ENCODE assay signal across 27 cellular contexts in the genomic region with DNA sequence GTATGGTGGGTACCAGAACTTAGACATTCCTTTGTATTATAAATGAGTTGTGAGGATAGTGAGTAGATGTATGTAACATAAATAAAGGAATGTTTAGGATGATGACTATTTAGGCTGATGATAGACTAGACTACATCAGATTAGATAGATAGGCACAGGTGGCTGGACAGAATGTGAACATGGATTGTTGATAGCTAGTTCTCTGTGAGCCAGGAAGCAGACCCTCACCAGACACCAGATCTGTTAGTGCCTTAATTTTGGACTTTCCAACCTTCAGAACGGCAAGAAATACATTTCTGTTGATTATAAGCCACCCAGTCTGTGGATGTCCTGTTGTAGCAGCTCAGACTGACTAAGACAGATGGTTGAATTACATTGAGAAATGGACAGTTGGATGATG.
"Had no signal": no experiment of that assay in that cellular context is flagged by ENCODE, and none has a peak within 500 bp of the region (broad histone marks: within the 10 kb centered on the region; RNA-seq: fewer than 3 reads in every experiment).

No MANE protein-coding gene starts in this region.

- ATAC-seq: activated CD8-positive, alpha-beta memory T cell treated with anti-CD3 and anti-CD28 coated beads, Interleukin-2, amount 10 ng/mL, durations not matched to agents 7 days and 5 days; body of pancreas had no signal

- H3K27me3 Mint-ChIP-seq: activated B cell treated with CpG ODN at 0.5 μM for 24 hours; activated CD8-positive, alpha-beta memory T cell treated with anti-CD3 and anti-CD28 coated beads, Interleukin-2, amount 10 ng/mL, durations not matched to agents 7 days and 5 days; activated naive CD4-positive, alpha-beta T cell treated with anti-CD3 and anti-CD28 coated beads, Interleukin-2, amount 50 U/mL, for 24 hours; activated T-cell treated with anti-CD3 and anti-CD28 coated beads, Interleukin-2, amount 50 U/mL, for 24 hours; central memory CD8-positive, alpha-beta T cell had no signal

- H3K27me3 ChIP-seq: ascending aorta, body of pancreas had no signal

- H3K36me3 Mint-ChIP-seq: activated CD8-positive, alpha-beta memory T cell treated with anti-CD3 and anti-CD28 coated beads, Interleukin-2, amount 10 ng/mL, durations not matched to agents 7 days and 5 days had no signal

- DNase-seq: activated B cell treated with CpG ODN at 0.5 μM for 24 hours; activated CD4-positive, alpha-beta T cell treated with anti-CD3 and anti-CD28 coated beads for 1 hour; activated CD4-positive, alpha-beta T cell treated with anti-CD3 and anti-CD28 coated beads, Interleukin-2, amount 10 ng/mL, durations not matched to agents 24 days and 14 days; activated CD4-positive, alpha-beta T cell treated with anti-CD3 and anti-CD28 coated beads, Interleukin-2, amount 50 U/mL, for 48 hours; activated CD8-positive, alpha-beta memory T cell treated with anti-CD3 and anti-CD28 coated beads, Interleukin-2, amount 10 ng/mL, durations not matched to agents 7 days and 5 days; activated effector memory CD4-positive, alpha-beta T cell treated with Interleukin-2 at 50 U/mL for 16 hours; activated naive CD4-positive, alpha-beta T cell; activated T-cell treated with anti-CD3 and anti-CD28 coated beads, Interleukin-2, amount 50 U/mL, for 24 hours; amniotic stem cell; body of pancreas; Kasumi-1; KBM-7; NCI-H1048; NCI-H1930; NCI-H2107; NCI-H2171 treated with DMSO at 0.1 percent for 48 hours; NCI-H345; NCI-H510A; NK-92 treated with Interleukin-12 subunit alpha and Interleukin-12 subunit beta, amount 100 ng/mL, for 24 hours; SHP77; T-helper 9 cell had no signal

- H3K9me3 ChIP-seq: ascending aorta, body of pancreas had no signal

- H3K27ac Mint-ChIP-seq: activated B cell treated with CpG ODN at 0.5 μM for 24 hours; activated CD4-positive, alpha-beta T cell treated with anti-CD3 and anti-CD28 coated beads, Interleukin-2, amount 10 ng/mL, durations not matched to agents 24 days and 14 days; activated CD8-positive, alpha-beta memory T cell treated with anti-CD3 and anti-CD28 coated beads, Interleukin-2, amount 10 ng/mL, durations not matched to agents 7 days and 5 days; activated naive CD4-positive, alpha-beta T cell treated with anti-CD3 and anti-CD28 coated beads, Interleukin-2, amount 50 U/mL, for 24 hours; activated T-cell treated with anti-CD3 and anti-CD28 coated beads, Interleukin-2, amount 50 U/mL, for 24 hours; activated T-helper 1 cell treated with anti-CD3 and anti-CD28 coated beads, Interleukin-12 subunit alpha, Interleukin-12 subunit beta, Interleukin-2, Interleukin-4 antibody, amounts not matched to agents 30 ng/mL and 10 ng/mL and 1 ng/mL, durations not matched to agents 14 hours and 24 hours and 36 hours; T-helper 1 cell treated with Interleukin-12 subunit alpha and Interleukin-12 subunit beta and Interleukin-4 antibody, amounts not matched to agents 30 μg/mL and 1 μg/mL, for 36 hours had no signal

- H3K27ac ChIP-seq: body of pancreas had no signal

- FAIRE-seq: RCC 7860 had no signal

- H3K36me3 ChIP-seq: ascending aorta had no signal

- H3K4me3 Mint-ChIP-seq: activated B cell treated with CpG ODN at 0.5 μM for 24 hours; activated CD4-positive, alpha-beta T cell treated with anti-CD3 and anti-CD28 coated beads, Interleukin-2, amount 10 ng/mL, durations not matched to agents 24 days and 14 days; activated CD8-positive, alpha-beta memory T cell treated with anti-CD3 and anti-CD28 coated beads, Interleukin-2, amount 10 ng/mL, durations not matched to agents 7 days and 5 days; activated naive CD4-positive, alpha-beta T cell treated with anti-CD3 and anti-CD28 coated beads, Interleukin-2, amount 50 U/mL, for 24 hours; activated T-cell treated with anti-CD3 and anti-CD28 coated beads, Interleukin-2, amount 50 U/mL, for 24 hours; activated T-helper 1 cell treated with anti-CD3 and anti-CD28 coated beads, Interleukin-12 subunit alpha, Interleukin-12 subunit beta, Interleukin-2, Interleukin-4 antibody, amounts not matched to agents 30 ng/mL and 10 ng/mL and 1 ng/mL, durations not matched to agents 14 hours and 24 hours and 36 hours; central memory CD8-positive, alpha-beta T cell; T-helper 1 cell treated with Interleukin-12 subunit alpha and Interleukin-12 subunit beta and Interleukin-4 antibody, amounts not matched to agents 30 μg/mL and 1 μg/mL, for 36 hours had no signal

- H3K4me3 ChIP-seq: ascending aorta, body of pancreas had no signal

- H3K9me3 Mint-ChIP-seq: activated B cell treated with CpG ODN at 0.5 μM for 24 hours; activated CD4-positive, alpha-beta T cell treated with anti-CD3 and anti-CD28 coated beads, Interleukin-2, amount 10 ng/mL, durations not matched to agents 24 days and 14 days; activated naive CD4-positive, alpha-beta T cell treated with anti-CD3 and anti-CD28 coated beads, Interleukin-2, amount 50 U/mL, for 24 hours; activated T-cell treated with anti-CD3 and anti-CD28 coated beads, Interleukin-2, amount 50 U/mL, for 24 hours; activated T-helper 1 cell treated with anti-CD3 and anti-CD28 coated beads, Interleukin-12 subunit alpha, Interleukin-12 subunit beta, Interleukin-2, Interleukin-4 antibody, amounts not matched to agents 30 ng/mL and 10 ng/mL and 1 ng/mL, durations not matched to agents 14 hours and 24 hours and 36 hours; central memory CD8-positive, alpha-beta T cell; T-helper 1 cell treated with Interleukin-12 subunit alpha and Interleukin-12 subunit beta and Interleukin-4 antibody, amounts not matched to agents 30 μg/mL and 1 μg/mL, for 36 hours had no signal
